In the genomic region with DNA sequence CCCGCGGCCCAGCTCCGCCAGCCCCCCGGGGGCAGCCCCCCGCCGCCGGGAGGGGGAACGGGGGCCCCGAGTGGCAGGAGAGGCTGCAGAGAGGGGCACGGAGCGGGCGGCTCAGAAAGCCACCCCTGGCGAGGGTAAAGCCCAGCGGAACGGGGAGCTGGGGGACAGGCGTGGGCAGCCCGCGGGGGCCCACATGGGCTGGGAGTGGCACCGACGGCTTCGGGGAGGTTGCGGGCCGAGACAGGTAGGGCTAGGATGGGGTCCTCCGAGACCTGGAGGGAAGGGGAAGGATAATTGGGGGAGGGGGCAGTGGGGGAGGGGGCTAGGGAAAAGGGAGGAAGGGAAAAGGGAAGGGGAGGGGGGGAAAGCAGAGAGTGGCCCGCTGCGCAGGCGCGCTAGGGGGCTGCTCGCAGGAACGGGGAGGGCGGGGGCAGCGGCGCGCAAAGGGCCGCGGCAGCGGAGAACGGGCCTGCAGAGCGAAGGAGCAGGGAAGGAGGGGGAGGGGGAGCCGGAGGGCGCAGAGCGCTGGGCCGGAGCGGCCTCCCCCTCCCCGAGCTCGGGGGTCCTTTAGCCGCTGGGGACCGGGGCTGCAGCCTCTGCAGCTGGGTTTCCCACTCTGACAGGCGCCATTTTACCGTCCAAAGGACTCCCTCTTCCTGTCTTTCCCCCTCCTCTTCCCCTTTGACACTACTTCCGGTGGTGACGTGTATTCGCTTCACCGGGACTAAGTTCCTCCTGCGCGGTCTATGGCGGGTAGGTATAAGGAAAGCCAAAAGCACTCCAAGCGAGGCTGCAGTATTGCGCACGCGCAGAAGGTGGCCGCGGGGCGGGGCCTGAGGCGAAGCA, we compare ENCODE assay signal across 8 cellular contexts. TPM values are rescaled to one million over a fixed set of nuclear protein-coding genes. Genes with fewer than 3 reads are reported as not detected.
DNase-seq lines count a peak whose midpoint lies in the region; ATAC-seq and TF ChIP-seq lines count a peak whose summit lies in the region.

Gene CTDNEP1, minus strand, starts transcription at position 405 of the 846 bp plus-strand sequence. CDS start 438 bp downstream, outside the sequence.

- ATAC-seq in HG02610 (IDR thresholded peaks at IDR 0.05; ENCODE audit: unreplicated experiment) = peak; percentile 83
- ATAC-seq in activated naive CD4-positive, alpha-beta T cell treated with anti-CD3 and anti-CD28 coated beads, Interleukin-2, amount 50 U/mL, for 72 hours = peak; percentile 97 to 98

- peak within 1 kb of the TSS; percentile 92 for H3K4me3 ChIP-seq in GM06990 (replicated peaks; ENCODE audit: low read depth, low read length)

- DNase-seq in GM06990 (ENCODE audit: extremely low read depth, insufficient read length) (peak; percentile 99), NCI-H1092 treated with DMSO at 0.1 percent for 48 hours (lab: John Stamatoyannopoulos, UW) (peak; percentile 98), SKM-1 (lab: John Stamatoyannopoulos, UW; ENCODE audit: unreplicated experiment) (peak; percentile 79), glomerular endothelial cell (ENCODE audit: extremely low read depth, low read depth, low spot score) (peak; percentile 98), nucleus accumbens (lab: John Stamatoyannopoulos, UW) (peak; percentile 90 to 99 (median 97)), superior temporal gyrus (ENCODE audit: extremely low spot score) (peak; percentile 99)
- peak in 1 of 2 donors; percentile 99 for DNase-seq in activated naive CD4-positive, alpha-beta T cell treated with anti-CD3 and anti-CD28 coated beads, Interleukin-2, amount 50 U/mL, for 72 hours (ENCODE audit: low spot score in 2 of 2)

- peaks cover 29 to 35% of the 10 kb centered on the region in 2 donors for H3K36me3 Mint-ChIP-seq in activated naive CD4-positive, alpha-beta T cell treated with anti-CD3 and anti-CD28 coated beads, Interleukin-2, amount 50 U/mL, for 72 hours

- H3K9me3 Mint-ChIP-seq in activated naive CD4-positive, alpha-beta T cell treated with anti-CD3 and anti-CD28 coated beads, Interleukin-2, amount 50 U/mL, for 72 hours = no peaks in the 10 kb centered on the region

- TF ChIP-seq CTCF in GM06990 (IDR thresholded peaks at IDR 0.05; ENCODE audit: insufficient read depth, low read length, poor library complexity, severe bottlenecking) = no peak

- H3K27ac Mint-ChIP-seq in activated naive CD4-positive, alpha-beta T cell treated with anti-CD3 and anti-CD28 coated beads, Interleukin-2, amount 50 U/mL, for 72 hours = peak within 1 kb of the TSS; percentile 99 to 100

- H3K27me3 ChIP-seq in GM06990 (replicated peaks; ENCODE audit: control insufficient read depth, insufficient read depth, low read length) = no peaks in the 10 kb centered on the region

- H3K36me3 ChIP-seq in GM06990 (ENCODE audit: control insufficient read depth, insufficient read depth, low read length) = peaks cover 8% of the 10 kb centered on the region

RNA-seq across cellular contexts. Expression of gene CTDNEP1, which starts in this region (rescaled TPM):
- 100 to 1,000 TPM; 171 to 179 TPM for total RNA-seq in activated naive CD4-positive, alpha-beta T cell treated with anti-CD3 and anti-CD28 coated beads, Interleukin-2, amount 50 U/mL, for 72 hours
- 55.4 and 73.5 TPM in 2 replicates for total RNA-seq in glomerular endothelial cell
